Comparison of ENCODE assay signal across 20 cellular contexts in the genomic region with DNA sequence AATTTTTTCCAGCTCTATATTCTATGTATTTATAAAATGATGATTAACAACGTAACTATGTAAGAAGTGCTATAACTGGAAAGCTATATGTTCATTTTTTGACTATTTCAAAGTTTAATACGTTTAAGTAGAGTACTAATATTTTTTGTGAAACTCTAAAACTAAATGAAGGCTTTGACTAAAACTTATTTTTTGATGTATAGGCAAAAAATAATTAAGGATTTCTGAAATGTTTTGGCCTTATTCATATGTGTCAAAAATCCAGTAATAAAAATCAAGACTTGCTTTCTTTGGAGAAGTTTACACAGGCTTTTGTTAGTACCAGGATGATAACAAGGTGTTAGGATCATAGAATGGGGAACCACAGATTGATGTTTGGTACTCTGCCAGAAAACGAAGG.
"Had no signal": no experiment of that assay in that cellular context is flagged by ENCODE, and none has a peak within 500 bp of the region (broad histone marks: within the 10 kb centered on the region; RNA-seq: fewer than 3 reads in every experiment).

No MANE protein-coding gene starts in this region.

- DNase-seq: Karpas-422, KG1, MG63, NCI-H1092, NCI-H1436 treated with DMSO at 0.1 percent for 48 hours, NCI-H1694, NCI-H187 treated with DMSO at 0.1 percent for 48 hours, NCI-H2029 treated with DMSO at 0.1 percent for 48 hours, NCI-H2171 treated with DMSO at 0.1 percent for 48 hours, NCI-H345, NCI-H446 treated with DMSO at 0.1 percent for 48 hours, NCI-H510A treated with DMSO at 0.1 percent for 48 hours, NCI-H526, PC-3, SHP77 treated with DMSO at 0.1 percent for 48 hours, SJCRH30, T-helper 1 cell had no signal

- H3K27ac ChIP-seq: SJCRH30 had no signal

- H3K9me3 ChIP-seq: MG63, SJCRH30 had no signal

- ATAC-seq: Panc1, PC-3, Right ventricle myocardium inferior, SK-N-SH treated with all-trans-retinoic acid at 6 μM for 48 hours had no signal

- H3K4me3 ChIP-seq: MG63, SJCRH30 had no signal

- H3K27me3 ChIP-seq: MG63, SJCRH30 had no signal

- H3K36me3 ChIP-seq: MG63, SJCRH30 had no signal
